Comparison of ENCODE assay signal across 20 cellular contexts in the genomic region with DNA sequence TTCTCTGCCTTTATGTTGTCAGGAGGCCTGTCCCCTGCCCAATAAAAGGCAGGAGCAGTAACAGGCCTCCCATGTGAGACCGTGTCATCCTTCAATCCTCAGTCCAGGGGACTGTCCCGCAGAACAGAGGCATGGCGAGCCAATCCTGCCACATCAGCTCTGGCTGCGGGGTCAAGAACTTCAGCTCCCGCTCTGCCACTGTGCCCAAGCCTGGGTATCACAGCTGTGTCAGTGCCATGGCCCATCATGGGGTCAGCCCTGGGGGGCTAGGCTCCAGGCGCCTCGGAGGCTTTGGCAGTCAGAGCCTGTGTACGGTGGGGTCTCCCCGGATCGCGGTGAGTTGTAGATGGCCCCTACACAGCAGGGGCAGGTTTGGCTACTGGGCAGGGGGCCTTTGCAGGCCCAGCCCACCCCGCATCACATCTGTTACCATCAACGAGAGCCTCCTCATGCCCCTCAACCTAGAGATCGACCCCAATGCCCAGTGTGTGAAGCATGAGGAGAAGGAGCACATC. TPM values are rescaled to one million over a fixed set of nuclear protein-coding genes. Genes with fewer than 3 reads are reported as not detected.
A peak's percentile ranks its signal among the peaks of the same experiment; 100 is the strongest.
DNase-seq lines count a peak whose midpoint lies in the region; ATAC-seq and TF ChIP-seq lines count a peak whose summit lies in the region.
"Had no signal": no experiment of that assay in that cellular context is flagged by ENCODE, and none has a peak within 500 bp of the region (broad histone marks: within the 10 kb centered on the region; RNA-seq: fewer than 3 reads in every experiment).

No MANE protein-coding gene starts in this region.

- H3K4me1 ChIP-seq in heart left ventricle: peaks cover 0 to 3% (median 0%) of the 10 kb centered on the region in 12 donors
- H3K4me1 ChIP-seq in psoas muscle: no peaks in the 10 kb centered on the region
- H3K4me1 ChIP-seq: HAP-1 had no signal

- H3K9me3 ChIP-seq in heart left ventricle (peaks cover 0 to 32% (median 7%) of the 10 kb centered on the region in 12 donors), psoas muscle (peaks cover 6% of the 10 kb centered on the region)

- peaks cover 0 to 4% (median 0%) of the 10 kb centered on the region in 9 donors for H3K27me3 ChIP-seq in heart left ventricle
- H3K27me3 ChIP-seq in psoas muscle (ENCODE audit: insufficient read depth in 3 of 3, low read length in 2 of 3): peaks cover 0 to 14% (median 9%) of the 10 kb centered on the region in 3 donors

- TF ChIP-seq CTCF in heart left ventricle (IDR thresholded peaks at IDR 0.05) (no peak), psoas muscle (IDR thresholded peaks at IDR 0.05) (no peak)

- no peak overlapping the region for H3K27ac Mint-ChIP-seq in stimulated activated memory B cell treated with anti-CD40 and anti-IgM and Interleukin-4, amounts not matched to agents 10 μg/mL and 1 μg/mL and 100 μg/mL, for 72 hours
- H3K27ac Mint-ChIP-seq in stimulated activated effector memory CD8-positive, alpha-beta T cell treated with anti-CD3 and anti-CD28 coated beads, Interleukin-12 subunit alpha, Interleukin-12 subunit beta, amount 100 ng/mL, for 72 hours: no peak overlapping the region
- H3K27ac Mint-ChIP-seq: CD4-positive, alpha-beta memory T cell; GM23338 had no signal

- no peaks in the 10 kb centered on the region for H3K4me1 Mint-ChIP-seq in stimulated activated memory B cell treated with anti-CD40 and anti-IgM and Interleukin-4, amounts not matched to agents 10 μg/mL and 1 μg/mL and 100 μg/mL, for 72 hours
- peaks cover 7% of the 10 kb centered on the region for H3K4me1 Mint-ChIP-seq in stimulated activated effector memory CD8-positive, alpha-beta T cell treated with anti-CD3 and anti-CD28 coated beads, Interleukin-12 subunit alpha, Interleukin-12 subunit beta, amount 100 ng/mL, for 72 hours
- H3K4me1 Mint-ChIP-seq: CD4-positive, alpha-beta memory T cell; GM23338 had no signal

- ATAC-seq in heart left ventricle (no peak), psoas muscle (no peak)
- ATAC-seq in stimulated activated memory B cell treated with anti-CD40 and anti-IgM and Interleukin-4, amounts not matched to agents 10 μg/mL and 1 μg/mL and 100 μg/mL, for 72 hours: peak; percentile 9
- no peak for ATAC-seq in stimulated activated effector memory CD8-positive, alpha-beta T cell treated with anti-CD3 and anti-CD28 coated beads, Interleukin-12 subunit alpha, Interleukin-12 subunit beta, amount 100 ng/mL, for 72 hours
- ATAC-seq: GM23338 had no signal

- intact Hi-C loops in cardiac septum (cut with DNase I) (no loop called here), heart left ventricle (cut with DNase I) (no loop called here), psoas muscle (cut with DNase I) (no loop called here)

- peaks cover 52% of the 10 kb centered on the region for H3K27me3 Mint-ChIP-seq in stimulated activated memory B cell treated with anti-CD40 and anti-IgM and Interleukin-4, amounts not matched to agents 10 μg/mL and 1 μg/mL and 100 μg/mL, for 72 hours

- H3K4me3 ChIP-seq in heart left ventricle (no peak overlapping the region), psoas muscle (no peak overlapping the region)
- H3K4me3 ChIP-seq: GM23338, HAP-1 had no signal

- peaks cover 5% of the 10 kb centered on the region for H3K9me3 Mint-ChIP-seq in stimulated activated memory B cell treated with anti-CD40 and anti-IgM and Interleukin-4, amounts not matched to agents 10 μg/mL and 1 μg/mL and 100 μg/mL, for 72 hours
- peaks cover 4% of the 10 kb centered on the region for H3K9me3 Mint-ChIP-seq in stimulated activated effector memory CD8-positive, alpha-beta T cell treated with anti-CD3 and anti-CD28 coated beads, Interleukin-12 subunit alpha, Interleukin-12 subunit beta, amount 100 ng/mL, for 72 hours
- H3K9me3 Mint-ChIP-seq: GM23338 had no signal

- H3K27ac ChIP-seq in heart left ventricle: no peak overlapping the region
- no peak overlapping the region for H3K27ac ChIP-seq in psoas muscle

- no peak overlapping the region for H3K4me3 Mint-ChIP-seq in stimulated activated memory B cell treated with anti-CD40 and anti-IgM and Interleukin-4, amounts not matched to agents 10 μg/mL and 1 μg/mL and 100 μg/mL, for 72 hours
- no peak overlapping the region for H3K4me3 Mint-ChIP-seq in stimulated activated effector memory CD8-positive, alpha-beta T cell treated with anti-CD3 and anti-CD28 coated beads, Interleukin-12 subunit alpha, Interleukin-12 subunit beta, amount 100 ng/mL, for 72 hours
- H3K4me3 Mint-ChIP-seq: CD4-positive, alpha-beta memory T cell; GM23338 had no signal

- H3K36me3 ChIP-seq in heart left ventricle (no peaks in the 10 kb centered on the region), psoas muscle (ENCODE audit: insufficient read depth in 1 of 2, low read depth in 1 of 2) (no peaks in the 10 kb centered on the region)
- H3K36me3 ChIP-seq: HAP-1 had no signal

- no peaks in the 10 kb centered on the region for H3K36me3 Mint-ChIP-seq in stimulated activated memory B cell treated with anti-CD40 and anti-IgM and Interleukin-4, amounts not matched to agents 10 μg/mL and 1 μg/mL and 100 μg/mL, for 72 hours
- H3K36me3 Mint-ChIP-seq in stimulated activated effector memory CD8-positive, alpha-beta T cell treated with anti-CD3 and anti-CD28 coated beads, Interleukin-12 subunit alpha, Interleukin-12 subunit beta, amount 100 ng/mL, for 72 hours: no peaks in the 10 kb centered on the region
- H3K36me3 Mint-ChIP-seq: CD4-positive, alpha-beta memory T cell had no signal

- TF ChIP-seq POLR2A in heart left ventricle (IDR thresholded peaks at IDR 0.05): no peak

- DNase-seq in cardiac septum (ENCODE audit: low spot score): peak; percentile 75
- DNase-seq in heart left ventricle: no peak
- DNase-seq in mesenteric fat pad (ENCODE audit: low spot score): peak; percentile 67
- no peak for DNase-seq in stimulated activated effector memory CD8-positive, alpha-beta T cell treated with anti-CD3 and anti-CD28 coated beads, Interleukin-12 subunit alpha, Interleukin-12 subunit beta, amount 100 ng/mL, for 72 hours (ENCODE audit: low spot score in 2 of 2)
- no peak for DNase-seq in psoas muscle
- DNase-seq: C1 segment of cervical spinal cord; Calu3; CD4-positive, alpha-beta memory T cell; COR-L47; DMS53; DMS79 treated with DMSO at 0.1 percent for 48 hours; GF-D8 had no signal

- 88 to 92% (median 90%) methylated on average over 12 to 14 of the region's 14 CpGs for WGBS in heart left ventricle, 4 donors
- 92 to 95% (median 93%) methylated on average over 14 of the region's 14 CpGs for WGBS in psoas muscle, 3 donors

RNA-seq across cellular contexts. Expression of a gene that starts 19.9 kb away (rescaled TPM):
- total RNA-seq in cardiac septum (not detected), heart left ventricle (not detected), mesenteric fat pad (not detected), psoas muscle (not detected)
- polyA plus RNA-seq in heart left ventricle (not detected), psoas muscle (not detected)
- total RNA-seq: A673; Calu3; CD4-positive, alpha-beta memory T cell; Daoy; GM23338 had no signal
- polyA plus RNA-seq: CD4-positive, alpha-beta memory T cell; GM23338 had no signal

RNA-seq across cellular contexts. Expression of a gene that starts 26.2 kb away (rescaled TPM):
- not detected for total RNA-seq in cardiac septum
- total RNA-seq in heart left ventricle: not detected
- not detected for polyA plus RNA-seq in heart left ventricle
- not detected for total RNA-seq in mesenteric fat pad
- not detected for total RNA-seq in psoas muscle
- polyA plus RNA-seq in psoas muscle: not detected
- total RNA-seq: A172; A673; Calu3; CD4-positive, alpha-beta memory T cell; G401; GM23338 had no signal
- polyA plus RNA-seq: BJ; CD4-positive, alpha-beta memory T cell; GM23338 had no signal

RNA-seq across cellular contexts. Expression of a gene that starts 44.3 kb away (rescaled TPM):
- not detected for total RNA-seq in cardiac septum
- not detected for total RNA-seq in heart left ventricle
- polyA plus RNA-seq in heart left ventricle: not detected
- total RNA-seq in mesenteric fat pad: not detected
- not detected for total RNA-seq in psoas muscle
- polyA plus RNA-seq in psoas muscle: not detected
- total RNA-seq: A172; A673; Calu3; CD4-positive, alpha-beta memory T cell; Daoy; G401; GM23338 had no signal
- polyA plus RNA-seq: BJ; CD4-positive, alpha-beta memory T cell; GM23338 had no signal

RNA-seq across cellular contexts. Expression of a gene that starts 49.8 kb away (rescaled TPM):
- total RNA-seq in cardiac septum: not detected
- total RNA-seq in heart left ventricle: not detected
- not detected for polyA plus RNA-seq in heart left ventricle
- not detected for total RNA-seq in mesenteric fat pad
- not detected for total RNA-seq in psoas muscle
- under 1 TPM in 2 of 3 donors, not detected in 1; 0.03 to 0.14 TPM for polyA plus RNA-seq in psoas muscle
- total RNA-seq: CD4-positive, alpha-beta memory T cell; G401; GM23338 had no signal
- polyA plus RNA-seq: CD4-positive, alpha-beta memory T cell; GM23338 had no signal

Comparison
In these comparisons a context has a peak if more than half of its experiments do, and no peak if none do; other contexts are left out.
1. DNase-seq: peak in cardiac septum (single experiment) and mesenteric fat pad (single experiment); none in heart left ventricle (0 of 5), stimulated activated effector memory CD8-positive, alpha-beta T cell treated with anti-CD3 and anti-CD28 coated beads, Interleukin-12 subunit alpha, Interleukin-12 subunit beta, amount 100 ng/mL, for 72 hours (0 of 2) and psoas muscle (0 of 2).